13 cellular contexts compared by ENCODE assay signal in genomic region chr15:90451215-90451850, GRCh38.
DNase-seq lines count a peak whose midpoint lies in the region; ATAC-seq, FAIRE-seq and TF ChIP-seq lines count a peak whose summit lies in the region.
"Had no signal": no experiment of that assay in that cellular context is flagged by ENCODE, and none has a peak within 500 bp of the region (broad histone marks: within the 10 kb centered on the region; RNA-seq: fewer than 3 reads in every experiment).

No MANE protein-coding gene starts in this region.

- intact Hi-C loops in gastrocnemius medialis (cut with DNase I; ENCODE audit: low total_unique reads), result no loop called here
- intact Hi-C loops in right cardiac atrium (cut with DNase I), result no loop called here

- WGBS in H1 (ENCODE audit: extremely low coverage in 1 of 2, insufficient coverage in 1 of 2, insufficient read length in 1 of 2, insufficient replicate concordance in 2 of 2, low coverage in 1 of 2, low lambda C conversion rate in 2 of 2, missing lambda C conversion rate in 1 of 2), 2 experiments, result 74% methylated on average over 4 of the region's 4 CpGs; no CpG with 5 or more reads in 1 of the 2 experiments
- WGBS in right cardiac atrium, result 90% methylated on average over 4 of the region's 4 CpGs

- H2AK5ac ChIP-seq in H1 (ENCODE audit: low read depth, low read length), result no peak overlapping the region

- H3K14ac ChIP-seq in H1 (ENCODE audit: insufficient read length), result no peak overlapping the region

- H3K23ac ChIP-seq in H1 (ENCODE audit: insufficient read length), result no peak overlapping the region

- no peak overlapping the region for H3K56ac ChIP-seq in H1 (replicated peaks; ENCODE audit: insufficient read length, low read depth, low read length)

- H4K8ac ChIP-seq in H1 (ENCODE audit: extremely low read depth, insufficient read depth, low read length), result no peak overlapping the region

- no peaks in the 10 kb centered on the region; the same call in 1 of the 2 replicates for H3K23me2 ChIP-seq in H1 (ENCODE audit: low read depth, low read length)

- H3K4ac ChIP-seq in H1 (replicated peaks; ENCODE audit: insufficient read length, low read depth, low read length), result no peak overlapping the region

- POLR2A ChIA-PET in H1 (lab: Charles Lee; ENCODE audit: partially characterized antibody), result interaction anchor here (0.9 to 1.6 kb wide), 2 partner anchors 16 to 23 kb away, joined by 3 to 4 read pairs; no protein-coding TSS in a partner anchor

- H2BK120ac ChIP-seq in H1 (replicated peaks; ENCODE audit: low read depth, low read length), result no peak overlapping the region

- no peak overlapping the region for H4K91ac ChIP-seq in H1 (replicated peaks; ENCODE audit: insufficient read length, low read length)

- H3K27me3 ChIP-seq in H1 (replicated peaks in 1 of 4; ENCODE audit: control insufficient read depth in 3 of 4, extremely low read depth in 1 of 4, insufficient read depth in 3 of 4, low read length in 3 of 4) (no peaks in the 10 kb centered on the region), gastrocnemius medialis (no peaks in the 10 kb centered on the region), right cardiac atrium (ENCODE audit: control insufficient read depth, insufficient read depth) (no peaks in the 10 kb centered on the region)

- FAIRE-seq in H1 (lab: Jason Lieb, UNC), result peak; percentile 71
- FAIRE-seq: A204.1 had no signal

- no peak overlapping the region for H2BK12ac ChIP-seq in H1 (ENCODE audit: low read depth, low read length)

- peaks cover 0 to 5% (median 3%) of the 10 kb centered on the region in 4 experiments; a peak in 4 of 7 replicates for H3K4me1 ChIP-seq in H1 (replicated peaks in 1 of 4; ENCODE audit: control insufficient read depth in 3 of 4, insufficient read depth in 4 of 4, low read length in 3 of 4)
- peaks cover 14 to 15% of the 10 kb centered on the region in 2 donors for H3K4me1 ChIP-seq in gastrocnemius medialis
- H3K4me1 ChIP-seq in right cardiac atrium (ENCODE audit: control insufficient read depth, insufficient read depth, low read length), result no peaks in the 10 kb centered on the region

- H3K36me3 ChIP-seq in H1 (ENCODE audit: control insufficient read depth in 2 of 4, insufficient read depth in 4 of 4, low read length in 3 of 4), result peaks cover 3 to 50% (median 24%) of the 10 kb centered on the region in 4 experiments; a peak in 7 of 8 replicates
- peaks cover 5 to 96% of the 10 kb centered on the region in 2 donors for H3K36me3 ChIP-seq in gastrocnemius medialis

- H3K79me2 ChIP-seq in H1 (ENCODE audit: control insufficient read depth in 1 of 2, insufficient read depth in 2 of 2, low read length in 2 of 2), result no peaks in the 10 kb centered on the region

- CTCF ChIA-PET in H1 (lab: Charles Lee; ENCODE audit: partially characterized antibody), result interaction anchor here (0.5 to 5.2 kb wide), 9 partner anchors 9 to 132 kb away, joined by 3 to 19 read pairs (median 3); no protein-coding TSS in a partner anchor

- H3K9me3 ChIP-seq in H1 (ENCODE audit: insufficient read depth in 2 of 2, low read depth in 1 of 2, low read length in 1 of 2) (no peaks in the 10 kb centered on the region; a peak in 1 of 4 replicates), gastrocnemius medialis (no peaks in the 10 kb centered on the region), right cardiac atrium (ENCODE audit: control insufficient read depth, low read length) (no peaks in the 10 kb centered on the region)

- no peak for TF ChIP-seq EP300 in H1 (IDR thresholded peaks at IDR 0.05; ENCODE audit: borderline replicate concordance in 1 of 2, low read depth in 2 of 2, low read length in 2 of 2)

- no peak overlapping the region for H2BK15ac ChIP-seq in H1 (ENCODE audit: low read length)

- no peak overlapping the region for H3K9ac ChIP-seq in H1 (replicated peaks in 1 of 4; ENCODE audit: extremely low read depth in 1 of 4, low read depth in 3 of 4, low read length in 3 of 4)

- DNase-seq in NCI-H1417 (lab: John Stamatoyannopoulos, UW) (peak in 2 of 3 experiments; percentile 34 to 46), NCI-H1417 treated with DMSO at 0.1 percent for 48 hours (lab: John Stamatoyannopoulos, UW) (no peak), NCI-H2171 (lab: John Stamatoyannopoulos, UW) (peak; percentile 67), H1 (ENCODE audit: low read depth in 1 of 2, low spot score in 2 of 2) (peak in 1 of 2 experiments; percentile 10), gastrocnemius medialis (peak; percentile 15 to 48), SW 1271 (lab: John Stamatoyannopoulos, UW) (no peak), right cardiac atrium (no peak)
- DNase-seq in stimulated activated CD4-positive, alpha-beta T cell treated with anti-CD3 and anti-CD28 coated beads, Interleukin-4, amount 100 ng/mL, for 4 hours, result no peak
- DNase-seq: activated naive CD4-positive, alpha-beta T cell treated with anti-CD3 and anti-CD28 coated beads, Interleukin-2, amount 50 U/mL, for 16 hours; NCI-H748 treated with DMSO at 0.1 percent for 48 hours; stimulated activated CD4-positive, alpha-beta T cell treated with anti-CD3 and anti-CD28 coated beads, Interleukin-4, amount 100 ng/mL, for 24 hours had no signal

- H4K5ac ChIP-seq in H1 (ENCODE audit: insufficient read length, low read depth, low read length), result no peak overlapping the region

- no peak for TF ChIP-seq POLR2A in H1 (IDR thresholded peaks at IDR 0.05; ENCODE audit: control extremely low read depth in 1 of 2, low read depth in 2 of 2, low read length in 2 of 2)
- TF ChIP-seq POLR2A in gastrocnemius medialis (IDR thresholded peaks at IDR 0.05), result no peak

- no peak overlapping the region for H2AFZ ChIP-seq in H1 (ENCODE audit: low read length)

- no peaks in the 10 kb centered on the region for H4K20me1 ChIP-seq in H1 (replicated peaks in 1 of 2; ENCODE audit: control insufficient read depth in 1 of 2, insufficient read depth in 2 of 2, low read length in 2 of 2)

- TF ChIP-seq CTCF in H1 (IDR thresholded peaks at IDR 0.05; ENCODE audit: control extremely low read depth in 1 of 3, insufficient read depth in 1 of 3, low read depth in 1 of 3, low read length in 3 of 3) (no peak), gastrocnemius medialis (IDR thresholded peaks at IDR 0.05 in 4 of 5, conservative IDR thresholded peaks at IDR 0.05 in 1 of 5) (no peak)

- TF ChIP-seq RAD21 in H1 (IDR thresholded peaks at IDR 0.05 in 1 of 2, conservative IDR thresholded peaks at IDR 0.05 in 1 of 2; ENCODE audit: low read depth in 2 of 2, low read length in 2 of 2), result no peak

- no peak overlapping the region for H2BK20ac ChIP-seq in H1 (ENCODE audit: low read length)

- ATAC-seq in gastrocnemius medialis, result peak; percentile 88
- ATAC-seq in right cardiac atrium, result no peak
- ATAC-seq: esophagus mucosa had no signal

- in situ Hi-C loops in gastrocnemius medialis (cut with MboI; ENCODE audit: low sequenced_read_pairs in 4 of 4), result no loop called here

- peak overlapping the region; percentile 1; the same call in 1 of the 2 replicates for H2BK5ac ChIP-seq in H1 (ENCODE audit: low read depth, low read length)

- H3K18ac ChIP-seq in H1 (ENCODE audit: extremely low read depth, low read length), result no peak overlapping the region

- no peaks in the 10 kb centered on the region for H3K79me1 ChIP-seq in H1 (ENCODE audit: low read depth, low read length)

- no peak overlapping the region; a peak in 1 of 4 replicates for H3K4me2 ChIP-seq in H1 (ENCODE audit: insufficient read depth in 1 of 2, low read depth in 2 of 2, low read length in 2 of 2)

- H3K27ac ChIP-seq in H1 (ENCODE audit: low read depth, low read length) (no peak overlapping the region), gastrocnemius medialis (peak overlapping the region; percentile 50 to 67 (median 52)), right cardiac atrium (ENCODE audit: low read length) (no peak overlapping the region)

- H3K4me3 ChIP-seq in H1 (ENCODE audit: extremely low read depth in 1 of 4, insufficient read depth in 2 of 4, low read depth in 3 of 4, low read length in 4 of 4) (no peak overlapping the region), gastrocnemius medialis (no peak overlapping the region), right cardiac atrium (ENCODE audit: low read length) (no peak overlapping the region)

TF ChIP-seq in H1, 55 proteins besides CTCF, POLR2A, EP300 and RAD21:
- TF ChIP-seq SIX5 (IDR thresholded peaks at IDR 0.05; ENCODE audit: low read depth, low read length) (peak; percentile 28; the same call in 1 of the 2 replicates), SP4 (IDR thresholded peaks at IDR 0.05; ENCODE audit: low read length) (no peak), CHD1 (IDR thresholded peaks at IDR 0.05; ENCODE audit: low read depth, low read length) (no peak), SIRT6 (IDR thresholded peaks at IDR 0.05; ENCODE audit: low read length) (no peak)

Comparison
In these comparisons a context has a peak if more than half of its experiments do, and no peak if none do; other contexts are left out.
1. DNase-seq: peak in NCI-H1417 (2 of 3), NCI-H2171 (single experiment) and gastrocnemius medialis (2 of 2); none in NCI-H1417 treated with DMSO at 0.1 percent for 48 hours (single experiment), SW 1271 (0 of 2), right cardiac atrium (0 of 3) and stimulated activated CD4-positive, alpha-beta T cell treated with anti-CD3 and anti-CD28 coated beads, Interleukin-4, amount 100 ng/mL, for 4 hours (0 of 2).
2. H3K27ac ChIP-seq: peak in gastrocnemius medialis (4 of 4); none in H1 (single experiment) and right cardiac atrium (single experiment).
3. ATAC-seq: peak in gastrocnemius medialis (2 of 2); none in right cardiac atrium (0 of 2).